29 cellular contexts compared by ENCODE assay signal in the genomic region with DNA sequence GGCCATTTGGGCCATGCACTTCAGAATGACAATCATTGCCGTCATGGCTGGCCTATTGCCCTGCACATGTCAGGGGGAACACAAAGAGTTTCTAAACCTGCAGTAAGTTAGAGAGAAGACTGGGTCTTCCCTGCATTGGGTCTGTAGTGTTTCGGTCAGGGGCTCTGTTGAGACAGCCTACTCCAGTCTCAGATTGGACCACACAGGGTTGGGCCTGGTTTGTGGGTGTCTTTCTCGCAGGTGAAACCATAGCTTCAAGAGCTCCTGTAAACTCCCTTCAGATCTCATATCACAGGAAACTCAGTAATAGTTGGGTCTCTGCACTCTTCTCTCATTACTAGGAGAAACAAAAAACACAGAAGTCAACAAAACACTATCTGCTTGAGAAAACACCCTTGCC.
"Had no signal": no experiment of that assay in that cellular context is flagged by ENCODE, and none has a peak within 500 bp of the region (broad histone marks: within the 10 kb centered on the region; RNA-seq: fewer than 3 reads in every experiment).

No MANE protein-coding gene starts in this region.

- H3K4me3 ChIP-seq: colonic mucosa, esophagus muscularis mucosa, gastroesophageal sphincter, heart right ventricle, left ventricle myocardium inferior, lower lobe of right lung, ovary, psoas muscle, skin epidermis, spleen, suprapubic skin, transverse colon, upper lobe of right lung, uterus had no signal

- H3K27ac ChIP-seq: colonic mucosa, esophagus muscularis mucosa, foreskin keratinocyte, gastroesophageal sphincter, heart right ventricle, left ventricle myocardium inferior, lower lobe of right lung, ovary, psoas muscle, skin epidermis, spleen, suprapubic skin, transverse colon, upper lobe of right lung, uterus had no signal

- ATAC-seq: foreskin keratinocyte; gastroesophageal sphincter; heart right ventricle; left colon; lower lobe of right lung; psoas muscle; right cardiac atrium; stimulated activated memory B cell treated with anti-CD40 and anti-IgM and Interleukin-4, amounts not matched to agents 10 μg/mL and 1 μg/mL and 100 μg/mL, for 72 hours; stimulated activated naive CD8-positive, alpha-beta T cell treated with anti-CD3 and anti-CD28 coated beads, Interleukin-15, amount 100 ng/mL, for 72 hours had no signal

- H3K9me3 ChIP-seq: colonic mucosa, esophagus muscularis mucosa, gastroesophageal sphincter, heart right ventricle, left ventricle myocardium inferior, lower lobe of right lung, ovary, psoas muscle, spleen, suprapubic skin, transverse colon, upper lobe of right lung, uterus had no signal

- H3K27me3 ChIP-seq: colonic mucosa, esophagus muscularis mucosa, foreskin keratinocyte, gastroesophageal sphincter, ovary, suprapubic skin, transverse colon, uterus had no signal

- H3K36me3 ChIP-seq: colonic mucosa, esophagus muscularis mucosa, gastroesophageal sphincter, heart right ventricle, left ventricle myocardium inferior, lower lobe of right lung, ovary, spleen, suprapubic skin, transverse colon, upper lobe of right lung, uterus had no signal

- DNase-seq: colonic mucosa; effector CD8-positive, alpha-beta T cell; foreskin keratinocyte; glutamatergic neuron; heart right ventricle; hippocampal formation; islet precursor cell; kidney glomerular epithelial cell; left colon; left ventricle myocardium inferior; lower lobe of right lung; nucleus accumbens; ovary; posterior cingulate gyrus; psoas muscle; right cardiac atrium; spleen; stimulated activated CD4-positive, alpha-beta T cell treated with anti-CD3 and anti-CD28 coated beads, Interleukin-4, amount 100 ng/mL, for 4 hours; stimulated activated naive CD8-positive, alpha-beta T cell treated with anti-CD3 and anti-CD28 coated beads, Interleukin-15, amount 100 ng/mL, for 72 hours; transverse colon; upper lobe of right lung; uterus had no signal

- H3K4me1 Mint-ChIP-seq: stimulated activated memory B cell treated with anti-CD40 and anti-IgM and Interleukin-4, amounts not matched to agents 10 μg/mL and 1 μg/mL and 100 μg/mL, for 72 hours; stimulated activated naive CD8-positive, alpha-beta T cell treated with anti-CD3 and anti-CD28 coated beads, Interleukin-15, amount 100 ng/mL, for 72 hours had no signal

- H3K9me3 Mint-ChIP-seq: dendritic cell treated with granulocyte-macrophage colony-stimulating factor and Interleukin-4, amounts not matched to agents 40 ng/mL and 50 ng/mL, for 4 days; nephron; stimulated activated memory B cell treated with anti-CD40 and anti-IgM and Interleukin-4, amounts not matched to agents 10 μg/mL and 1 μg/mL and 100 μg/mL, for 72 hours; stimulated activated naive CD8-positive, alpha-beta T cell treated with anti-CD3 and anti-CD28 coated beads, Interleukin-15, amount 100 ng/mL, for 72 hours had no signal

- H3K4me3 Mint-ChIP-seq: dendritic cell treated with granulocyte-macrophage colony-stimulating factor and Interleukin-4, amounts not matched to agents 40 ng/mL and 50 ng/mL, for 4 days; nephron; stimulated activated memory B cell treated with anti-CD40 and anti-IgM and Interleukin-4, amounts not matched to agents 10 μg/mL and 1 μg/mL and 100 μg/mL, for 72 hours; stimulated activated naive CD8-positive, alpha-beta T cell treated with anti-CD3 and anti-CD28 coated beads, Interleukin-15, amount 100 ng/mL, for 72 hours had no signal

- H3K36me3 Mint-ChIP-seq: stimulated activated memory B cell treated with anti-CD40 and anti-IgM and Interleukin-4, amounts not matched to agents 10 μg/mL and 1 μg/mL and 100 μg/mL, for 72 hours had no signal

- H3K4me1 ChIP-seq: colonic mucosa, esophagus muscularis mucosa, foreskin keratinocyte, gastroesophageal sphincter, lower lobe of right lung, psoas muscle, suprapubic skin, transverse colon, upper lobe of right lung, uterus had no signal

- H3K27ac Mint-ChIP-seq: dendritic cell treated with granulocyte-macrophage colony-stimulating factor and Interleukin-4, amounts not matched to agents 40 ng/mL and 50 ng/mL, for 4 days; nephron; stimulated activated memory B cell treated with anti-CD40 and anti-IgM and Interleukin-4, amounts not matched to agents 10 μg/mL and 1 μg/mL and 100 μg/mL, for 72 hours; stimulated activated naive CD8-positive, alpha-beta T cell treated with anti-CD3 and anti-CD28 coated beads, Interleukin-15, amount 100 ng/mL, for 72 hours had no signal

- H3K27me3 Mint-ChIP-seq: stimulated activated naive CD8-positive, alpha-beta T cell treated with anti-CD3 and anti-CD28 coated beads, Interleukin-15, amount 100 ng/mL, for 72 hours had no signal
